In the genomic region with DNA sequence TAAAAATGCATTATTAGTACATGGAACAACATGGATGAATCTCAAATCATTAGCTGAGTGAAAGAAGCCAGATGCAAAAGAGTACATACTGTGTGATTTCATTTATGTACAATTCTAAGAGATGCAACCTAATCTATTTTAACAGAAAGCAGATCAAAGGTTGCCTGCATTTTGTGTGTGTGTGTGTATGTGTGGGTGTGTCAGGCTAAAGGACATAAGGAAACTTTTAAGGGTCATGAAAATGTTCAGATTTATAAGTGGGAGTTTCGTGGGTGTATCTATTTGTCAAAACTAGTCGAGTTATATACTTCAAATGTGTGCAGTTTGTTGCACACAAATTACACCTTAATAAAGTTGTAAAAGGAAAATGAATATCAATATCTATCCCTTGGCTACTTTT, we compare ENCODE assay signal across 22 cellular contexts. TPM values are rescaled to one million over a fixed set of nuclear protein-coding genes. Genes with fewer than 3 reads are reported as not detected.
DNase-seq lines count a peak whose midpoint lies in the region; ATAC-seq, FAIRE-seq and TF ChIP-seq lines count a peak whose summit lies in the region.
"Had no signal": no experiment of that assay in that cellular context is flagged by ENCODE, and none has a peak within 500 bp of the region (broad histone marks: within the 10 kb centered on the region; RNA-seq: fewer than 3 reads in every experiment).

No MANE protein-coding gene starts in this region.

- peak overlapping the region; percentile 65 for H3K27ac Mint-ChIP-seq in progenitor cell of endocrine pancreas
- H3K27ac Mint-ChIP-seq: CD14-positive monocyte; CD4-positive, alpha-beta T cell had no signal

- H3K9me3 ChIP-seq in transverse colon, result no peaks in the 10 kb centered on the region
- H3K9me3 ChIP-seq: A549; BE2C; BLaER1 treated with 17β-estradiol and CSF1 and Interleukin-3, amounts not matched to agents 10 nM and 100 nM; HAP-1 had no signal

- H3K27me3 Mint-ChIP-seq in progenitor cell of endocrine pancreas, result no peaks in the 10 kb centered on the region
- H3K27me3 Mint-ChIP-seq: CD4-positive, alpha-beta T cell; CD8-positive, alpha-beta memory T cell had no signal

- DNase-seq in D721Med (ENCODE audit: insufficient read length, low spot score), result no peak
- DNase-seq in progenitor cell of endocrine pancreas (ENCODE audit: low spot score, unreplicated experiment), result no peak
- DNase-seq in transverse colon, result peak; percentile 29
- no peak for DNase-seq in NCI-H2227 treated with DMSO at 0.1 percent for 48 hours (lab: John Stamatoyannopoulos, UW)
- DNase-seq in cardiac septum (ENCODE audit: low spot score), result no peak
- DNase-seq: 8988T; ACHN; AML-193; BE2C; CD4-positive, alpha-beta T cell; CD8-positive, alpha-beta memory T cell; DMS53; DMS79 treated with DMSO at 0.1 percent for 48 hours; GF-D8; GOT3 had no signal

- in situ Hi-C loops in transverse colon (cut with MboI; ENCODE audit: low pct_ligation_motif_present in 1 of 4, low pct_unique_long_range_greater_than_20kb in 1 of 4, low sequenced_read_pairs in 3 of 4), result loop anchor here in 3 of 4 donors (25.0 kb wide), 2 partner anchors 260 to 285 kb away; partner anchors contain the start of genes CKAP2 (in 1 of the 3) and VPS36 (in 1 of the 3)

- TF ChIP-seq CTCF in D721Med (IDR thresholded peaks at IDR 0.05; ENCODE audit: insufficient read depth, missing control alignments), result no peak
- no peak for TF ChIP-seq CTCF in progenitor cell of endocrine pancreas (IDR thresholded peaks at IDR 0.05; ENCODE audit: unreplicated experiment)
- no peak for TF ChIP-seq CTCF in transverse colon (IDR thresholded peaks at IDR 0.05)

- 50 to 52% methylated on average over 2 of the region's 2 CpGs for WGBS in transverse colon (ENCODE audit: low coverage in 1 of 2), 2 donors

- no peak for ATAC-seq in SK-N-SH treated with all-trans-retinoic acid at 6 μM for 48 hours
- ATAC-seq: A549 had no signal

- no peak for TF ChIP-seq POLR2A in transverse colon (IDR thresholded peaks at IDR 0.05)

- H3K4me3 Mint-ChIP-seq in progenitor cell of endocrine pancreas (ENCODE audit: low read depth), result no peak overlapping the region
- H3K4me3 Mint-ChIP-seq: CD14-positive monocyte; CD4-positive, alpha-beta T cell; CD8-positive, alpha-beta memory T cell had no signal

- peaks cover 0 to 14% (median 5%) of the 10 kb centered on the region in 4 donors for H3K4me1 ChIP-seq in transverse colon
- H3K4me1 ChIP-seq: A549, BE2C, HAP-1 had no signal

- no peaks in the 10 kb centered on the region for H3K9me3 Mint-ChIP-seq in progenitor cell of endocrine pancreas (ENCODE audit: low read depth)
- H3K9me3 Mint-ChIP-seq: CD14-positive monocyte; CD4-positive, alpha-beta T cell; CD8-positive, alpha-beta memory T cell had no signal

- H3K36me3 Mint-ChIP-seq in progenitor cell of endocrine pancreas (ENCODE audit: insufficient read depth), result peaks cover 14% of the 10 kb centered on the region

- TF ChIP-seq EP300 in transverse colon (IDR thresholded peaks at IDR 0.05; ENCODE audit: low read depth), result no peak

- FAIRE-seq in D721Med (lab: Jason Lieb, UNC) (peak; percentile 66), colon (lab: Jason Lieb, UNC) (peak; percentile 5)
- FAIRE-seq: A549 had no signal

- H3K36me3 ChIP-seq in transverse colon, result peaks cover 0 to 21% (median 10%) of the 10 kb centered on the region in 4 donors
- H3K36me3 ChIP-seq: HAP-1 had no signal

- H3K27ac ChIP-seq in transverse colon, result peak overlapping the region; percentile 9 to 57 (median 34)
- H3K27ac ChIP-seq: A549; BLaER1 treated with 17β-estradiol and CSF1 and Interleukin-3, amounts not matched to agents 10 nM and 100 nM had no signal

- intact Hi-C loops in transverse colon (cut with DNase I; ENCODE audit: low total_unique reads) (no loop called here), cardiac septum (cut with DNase I) (no loop called here)

- H3K4me1 Mint-ChIP-seq in progenitor cell of endocrine pancreas (ENCODE audit: low read depth), result peaks cover 8% of the 10 kb centered on the region
- H3K4me1 Mint-ChIP-seq: CD8-positive, alpha-beta memory T cell had no signal

- H3K27me3 ChIP-seq in transverse colon, result no peaks in the 10 kb centered on the region
- H3K27me3 ChIP-seq: BE2C; BLaER1 treated with 17β-estradiol and CSF1 and Interleukin-3, amounts not matched to agents 10 nM and 100 nM had no signal

- no peak overlapping the region for H3K4me3 ChIP-seq in transverse colon
- H3K4me3 ChIP-seq: A549; BLaER1 treated with 17β-estradiol and CSF1 and Interleukin-3, amounts not matched to agents 10 nM and 100 nM; HAP-1 had no signal

TF ChIP-seq in SK-N-SH treated with all-trans-retinoic acid at 6 μM for 48 hours, 23 proteins besides CTCF, POLR2A, EP300 and RAD21 (continues in another document):
- no peak for TF ChIP-seq ZC3H10 (CRISPR knock-in tag; IDR thresholded peaks at IDR 0.05)
- TF ChIP-seq ZNF8 (CRISPR knock-in tag; IDR thresholded peaks at IDR 0.05), result no peak
- TF ChIP-seq TCF4 (CRISPR knock-in tag; IDR thresholded peaks at IDR 0.05; ENCODE audit: borderline replicate concordance), result no peak
- no peak for TF ChIP-seq BACH2 (CRISPR knock-in tag; IDR thresholded peaks at IDR 0.05; ENCODE audit: borderline replicate concordance)
- no peak for TF ChIP-seq TOX (CRISPR knock-in tag; IDR thresholded peaks at IDR 0.05; ENCODE audit: borderline replicate concordance)
- TF ChIP-seq SNAI2 (CRISPR knock-in tag; IDR thresholded peaks at IDR 0.05), result no peak
- no peak for TF ChIP-seq GLIS3 (CRISPR knock-in tag; IDR thresholded peaks at IDR 0.05)
- TF ChIP-seq, protein P1, sequence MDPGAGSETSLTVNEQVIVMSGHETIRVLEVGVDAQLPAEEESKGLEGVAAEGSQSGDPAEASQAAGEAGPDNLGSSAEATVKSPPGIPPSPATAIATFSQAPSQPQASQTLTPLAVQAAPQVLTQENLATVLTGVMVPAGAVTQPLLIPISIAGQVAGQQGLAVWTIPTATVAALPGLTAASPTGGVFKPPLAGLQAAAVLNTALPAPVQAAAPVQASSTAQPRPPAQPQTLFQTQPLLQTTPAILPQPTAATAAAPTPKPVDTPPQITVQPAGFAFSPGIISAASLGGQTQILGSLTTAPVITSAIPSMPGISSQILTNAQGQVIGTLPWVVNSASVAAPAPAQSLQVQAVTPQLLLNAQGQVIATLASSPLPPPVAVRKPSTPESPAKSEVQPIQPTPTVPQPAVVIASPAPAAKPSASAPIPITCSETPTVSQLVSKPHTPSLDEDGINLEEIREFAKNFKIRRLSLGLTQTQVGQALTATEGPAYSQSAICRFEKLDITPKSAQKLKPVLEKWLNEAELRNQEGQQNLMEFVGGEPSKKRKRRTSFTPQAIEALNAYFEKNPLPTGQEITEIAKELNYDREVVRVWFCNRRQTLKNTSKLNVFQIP (CRISPR knock-in tag; IDR thresholded peaks at IDR 0.05; ENCODE audit: borderline replicate concordance, low read depth), result no peak
- no peak for TF ChIP-seq CREB5 (CRISPR knock-in tag; IDR thresholded peaks at IDR 0.05; ENCODE audit: low read depth)
- TF ChIP-seq, protein P2, sequence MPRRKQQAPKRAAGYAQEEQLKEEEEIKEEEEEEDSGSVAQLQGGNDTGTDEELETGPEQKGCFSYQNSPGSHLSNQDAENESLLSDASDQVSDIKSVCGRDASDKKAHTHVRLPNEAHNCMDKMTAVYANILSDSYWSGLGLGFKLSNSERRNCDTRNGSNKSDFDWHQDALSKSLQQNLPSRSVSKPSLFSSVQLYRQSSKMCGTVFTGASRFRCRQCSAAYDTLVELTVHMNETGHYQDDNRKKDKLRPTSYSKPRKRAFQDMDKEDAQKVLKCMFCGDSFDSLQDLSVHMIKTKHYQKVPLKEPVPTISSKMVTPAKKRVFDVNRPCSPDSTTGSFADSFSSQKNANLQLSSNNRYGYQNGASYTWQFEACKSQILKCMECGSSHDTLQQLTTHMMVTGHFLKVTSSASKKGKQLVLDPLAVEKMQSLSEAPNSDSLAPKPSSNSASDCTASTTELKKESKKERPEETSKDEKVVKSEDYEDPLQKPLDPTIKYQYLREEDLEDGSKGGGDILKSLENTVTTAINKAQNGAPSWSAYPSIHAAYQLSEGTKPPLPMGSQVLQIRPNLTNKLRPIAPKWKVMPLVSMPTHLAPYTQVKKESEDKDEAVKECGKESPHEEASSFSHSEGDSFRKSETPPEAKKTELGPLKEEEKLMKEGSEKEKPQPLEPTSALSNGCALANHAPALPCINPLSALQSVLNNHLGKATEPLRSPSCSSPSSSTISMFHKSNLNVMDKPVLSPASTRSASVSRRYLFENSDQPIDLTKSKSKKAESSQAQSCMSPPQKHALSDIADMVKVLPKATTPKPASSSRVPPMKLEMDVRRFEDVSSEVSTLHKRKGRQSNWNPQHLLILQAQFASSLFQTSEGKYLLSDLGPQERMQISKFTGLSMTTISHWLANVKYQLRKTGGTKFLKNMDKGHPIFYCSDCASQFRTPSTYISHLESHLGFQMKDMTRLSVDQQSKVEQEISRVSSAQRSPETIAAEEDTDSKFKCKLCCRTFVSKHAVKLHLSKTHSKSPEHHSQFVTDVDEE (CRISPR knock-in tag; IDR thresholded peaks at IDR 0.05), result no peak
- no peak for TF ChIP-seq ZFP30 (CRISPR knock-in tag; IDR thresholded peaks at IDR 0.05)
- no peak for TF ChIP-seq ESRRG (CRISPR knock-in tag; IDR thresholded peaks at IDR 0.05)
- TF ChIP-seq ZFP3 (CRISPR knock-in tag; IDR thresholded peaks at IDR 0.05), result no peak
- no peak for TF ChIP-seq ARNTL (CRISPR knock-in tag; IDR thresholded peaks at IDR 0.05; ENCODE audit: borderline replicate concordance, low read depth)
- no peak for TF ChIP-seq ISL1 (CRISPR knock-in tag; IDR thresholded peaks at IDR 0.05)
- no peak for TF ChIP-seq PPARA (CRISPR knock-in tag; IDR thresholded peaks at IDR 0.05; ENCODE audit: borderline replicate concordance)
- no peak for TF ChIP-seq OSR1 (CRISPR knock-in tag; IDR thresholded peaks at IDR 0.05)

RNA-seq across cellular contexts. Expression of gene NEK3, which starts 17.9 kb away (rescaled TPM):
- total RNA-seq in progenitor cell of endocrine pancreas (26.3 and 28.1 TPM in 2 replicates), transverse colon (10 to 100 TPM; 20.9 to 52.1 (median 25.7) TPM), cardiac septum (7.5 TPM)

RNA-seq across cellular contexts. Expression of gene NEK5, which starts 48.4 kb away (rescaled TPM):
- total RNA-seq in progenitor cell of endocrine pancreas (1.4 and 1.7 TPM in 2 replicates), transverse colon (under 1 TPM in 2 of 4 donors, not detected in 2; 0.14 to 0.48 TPM), cardiac septum (0.67 TPM)
- total RNA-seq: CD8-positive, alpha-beta memory T cell; G401 had no signal
